In genomic region chr22:19169947-19170318, GRCh38 we compare ENCODE assay signal across 11 cellular contexts. TPM values are rescaled to one million over a fixed set of nuclear protein-coding genes. Genes with fewer than 3 reads are reported as not detected.
DNase-seq lines count a peak whose midpoint lies in the region; ATAC-seq and TF ChIP-seq lines count a peak whose summit lies in the region.
"Had no signal": no experiment of that assay in that cellular context is flagged by ENCODE, and none has a peak within 500 bp of the region (broad histone marks: within the 10 kb centered on the region; RNA-seq: fewer than 3 reads in every experiment).

No MANE protein-coding gene starts in this region.

- TF ChIP-seq CTCF in fibroblast of lung (conservative IDR thresholded peaks at IDR 0.05 in 1 of 2, IDR thresholded peaks at IDR 0.05 in 1 of 2; ENCODE audit: low read depth in 1 of 2, low read length in 2 of 2) = no peak
- TF ChIP-seq CTCF in smooth muscle cell (IDR thresholded peaks at IDR 0.05; ENCODE audit: borderline replicate concordance, insufficient read depth, poor library complexity, severe bottlenecking) = no peak
- TF ChIP-seq CTCF in RWPE1 (conservative IDR thresholded peaks at IDR 0.05; ENCODE audit: low read depth) = no peak

- H4K20me1 ChIP-seq in fibroblast of lung (ENCODE audit: control insufficient read depth, extremely low read depth, insufficient read depth, low read length) (no peaks in the 10 kb centered on the region), smooth muscle cell (ENCODE audit: low read depth) (peaks cover 17% of the 10 kb centered on the region)

- H3K79me2 ChIP-seq in fibroblast of lung (ENCODE audit: control insufficient read depth, insufficient read depth, low read length) = peaks cover 23% of the 10 kb centered on the region
- peaks cover 24% of the 10 kb centered on the region for H3K79me2 ChIP-seq in smooth muscle cell (ENCODE audit: low read depth)

- H3K36me3 Mint-ChIP-seq in activated CD4-positive, alpha-beta T cell treated with anti-CD3 and anti-CD28 coated beads, Interleukin-2, amount 10 ng/mL, durations not matched to agents 7 days and 5 days (ENCODE audit: low read depth) = peaks cover 3% of the 10 kb centered on the region
- H3K36me3 Mint-ChIP-seq in T-helper 17 cell (ENCODE audit: low read depth) = peaks cover 15% of the 10 kb centered on the region

- H3K4me1 Mint-ChIP-seq in activated CD4-positive, alpha-beta T cell treated with anti-CD3 and anti-CD28 coated beads, Interleukin-2, amount 10 ng/mL, durations not matched to agents 7 days and 5 days = peaks cover 43% of the 10 kb centered on the region
- peaks cover 32% of the 10 kb centered on the region for H3K4me1 Mint-ChIP-seq in T-helper 17 cell

- ATAC-seq in T-helper 17 cell = no peak
- ATAC-seq in HG02840 (IDR thresholded peaks at IDR 0.05; ENCODE audit: low FRiP score, unreplicated experiment) = no peak

- H3K4me1 ChIP-seq in fibroblast of lung (ENCODE audit: control insufficient read depth, extremely low read depth, insufficient read depth, low read length) (peaks cover 25% of the 10 kb centered on the region), smooth muscle cell (ENCODE audit: low read depth) (peaks cover 18% of the 10 kb centered on the region)

- H3K36me3 ChIP-seq in fibroblast of lung (ENCODE audit: control insufficient read depth, insufficient read depth, low read length) (no peaks in the 10 kb centered on the region), smooth muscle cell (ENCODE audit: low read depth) (no peaks in the 10 kb centered on the region)

- no peaks in the 10 kb centered on the region for H3K9me3 Mint-ChIP-seq in activated CD4-positive, alpha-beta T cell treated with anti-CD3 and anti-CD28 coated beads, Interleukin-2, amount 10 ng/mL, durations not matched to agents 7 days and 5 days

- H3K4me2 ChIP-seq in fibroblast of lung (ENCODE audit: extremely low read depth, insufficient read depth, low read length) (peak overlapping the region; percentile 84), smooth muscle cell (peak overlapping the region; percentile 81)

- peaks cover 44% of the 10 kb centered on the region for H3K27me3 Mint-ChIP-seq in activated CD4-positive, alpha-beta T cell treated with anti-CD3 and anti-CD28 coated beads, Interleukin-2, amount 10 ng/mL, durations not matched to agents 7 days and 5 days
- H3K27me3 Mint-ChIP-seq in T-helper 17 cell = peaks cover 41% of the 10 kb centered on the region

- H3K9ac ChIP-seq in fibroblast of lung (ENCODE audit: insufficient read depth, low read length) = no peak overlapping the region
- H3K9ac ChIP-seq in smooth muscle cell (ENCODE audit: low read depth) = no peak overlapping the region

- 67% methylated on average over 7 of the region's 7 CpGs for WGBS in smooth muscle cell (ENCODE audit: low lambda C conversion rate)

- no peak overlapping the region for H3K27ac ChIP-seq in fibroblast of lung (ENCODE audit: insufficient read depth, low read length)
- H3K27ac ChIP-seq in smooth muscle cell (ENCODE audit: low read depth) = no peak overlapping the region
- no peak overlapping the region for H3K27ac ChIP-seq in RWPE1

- H3K4me3 ChIP-seq in fibroblast of lung (replicated peaks in 1 of 4; ENCODE audit: control extremely low read depth in 1 of 4, insufficient read depth in 1 of 4, low read depth in 3 of 4, low read length in 4 of 4) (no peak overlapping the region), smooth muscle cell (peak overlapping the region; percentile 34)

- no peaks in the 10 kb centered on the region for H3F3A ChIP-seq in smooth muscle cell (ENCODE audit: low read depth)

- peak overlapping the region; percentile 92 for H3K27ac Mint-ChIP-seq in activated CD4-positive, alpha-beta T cell treated with anti-CD3 and anti-CD28 coated beads, Interleukin-2, amount 10 ng/mL, durations not matched to agents 7 days and 5 days
- H3K27ac Mint-ChIP-seq in T-helper 17 cell = peak overlapping the region; percentile 86

- POLR2A ChIA-PET in activated CD4-positive, alpha-beta T cell treated with anti-CD3 and anti-CD28 coated beads, Interleukin-2, amount 10 ng/mL, durations not matched to agents 7 days and 5 days (lab: Charles Lee) = no interaction called here
- POLR2A ChIA-PET in RWPE1 (lab: Yijun Ruan, JAX; ENCODE audit: low non-redundant PET) = no interaction called here

- H3K9me3 ChIP-seq in T-helper 17 cell (ENCODE audit: control insufficient read depth, low read length, poor library complexity, severe bottlenecking) = no peaks in the 10 kb centered on the region
- H3K9me3 ChIP-seq in fibroblast of lung (ENCODE audit: control insufficient read depth, insufficient read depth, low read depth, low read length) = no peaks in the 10 kb centered on the region
- H3K9me3 ChIP-seq in smooth muscle cell (replicated peaks; ENCODE audit: low read depth) = no peaks in the 10 kb centered on the region

- H2AFZ ChIP-seq in fibroblast of lung (ENCODE audit: low read length) (peak overlapping the region; percentile 33), smooth muscle cell (ENCODE audit: low read depth) (no peak overlapping the region)

- peak overlapping the region; percentile 90 for H3K4me3 Mint-ChIP-seq in activated CD4-positive, alpha-beta T cell treated with anti-CD3 and anti-CD28 coated beads, Interleukin-2, amount 10 ng/mL, durations not matched to agents 7 days and 5 days
- H3K4me3 Mint-ChIP-seq in T-helper 17 cell = no peak overlapping the region

- DNase-seq in activated CD4-positive, alpha-beta T cell treated with anti-CD3 and anti-CD28 coated beads, Interleukin-2, amount 10 ng/mL, durations not matched to agents 7 days and 5 days = no peak
- DNase-seq in activated CD4-positive, alpha-beta T cell treated with anti-CD3 and anti-CD28 coated beads, Interleukin-2, amount 50 U/mL, for 4 hours = no peak
- DNase-seq in T-helper 17 cell (no peak), fibroblast of lung (ENCODE audit: low read depth in 2 of 2) (no peak), smooth muscle cell (lab: John Stamatoyannopoulos, UW; ENCODE audit: unreplicated experiment) (no peak), RWPE1 (ENCODE audit: low spot score) (no peak), NCI-H146 (lab: John Stamatoyannopoulos, UW) (no peak)
- DNase-seq: ACHN had no signal

- CTCF ChIA-PET in activated CD4-positive, alpha-beta T cell treated with anti-CD3 and anti-CD28 coated beads, Interleukin-2, amount 10 ng/mL, durations not matched to agents 7 days and 5 days (lab: Charles Lee) = interaction anchor here (2.1 kb wide), 1 partner anchor 25 kb away, joined by 8 read pairs; the partner anchor contains the start of gene ESS2
- CTCF ChIA-PET in RWPE1 (lab: Yijun Ruan, JAX) = no interaction called here

- H3K27me3 ChIP-seq in fibroblast of lung (ENCODE audit: control insufficient read depth, insufficient read depth, low read length) (peaks cover 16% of the 10 kb centered on the region), smooth muscle cell (ENCODE audit: low read depth) (peaks cover 48% of the 10 kb centered on the region)

RNA-seq across cellular contexts. Expression of gene SLC25A1, which starts 8.6 kb away (rescaled TPM):
- total RNA-seq in activated CD4-positive, alpha-beta T cell treated with anti-CD3 and anti-CD28 coated beads, Interleukin-2, amount 10 ng/mL, durations not matched to agents 7 days and 5 days = 10 to 100 TPM; 40.4 to 49.2 TPM
- total RNA-seq in T-helper 17 cell (10 to 100 TPM; 18.4 to 21.3 TPM), fibroblast of lung (72.2 and 161 TPM in 2 replicates), smooth muscle cell (56.5 and 75.6 TPM in 2 replicates)
- polyA plus RNA-seq in fibroblast of lung (44.3 and 56.1 TPM in 2 replicates), smooth muscle cell (182 and 204 TPM in 2 replicates)
- 128 and 154 TPM in 2 replicates for polyA plus RNA-seq in fibroblast of lung (2012)
- 154 and 206 TPM in 2 replicates for polyA minus RNA-seq in fibroblast of lung (ENCODE audit: low replicate concordance)

RNA-seq across cellular contexts. Expression of gene GSC2, which starts 19.8 kb away (rescaled TPM):
- not detected for total RNA-seq in activated CD4-positive, alpha-beta T cell treated with anti-CD3 and anti-CD28 coated beads, Interleukin-2, amount 10 ng/mL, durations not matched to agents 7 days and 5 days
- total RNA-seq in T-helper 17 cell (not detected), fibroblast of lung (not detected in 2 replicates), smooth muscle cell (not detected in 2 replicates)
- polyA plus RNA-seq in fibroblast of lung (not detected in 2 replicates), smooth muscle cell (not detected in 2 replicates)
- polyA plus RNA-seq in fibroblast of lung (2012) = not detected in 2 replicates
- not detected in 2 replicates for polyA minus RNA-seq in fibroblast of lung (ENCODE audit: low replicate concordance)
- total RNA-seq: HT1080, renal cortical epithelial cell had no signal

RNA-seq across cellular contexts. Expression of gene ESS2, which starts 25.5 kb away (rescaled TPM):
- 10 to 100 TPM; 17.9 to 18.5 TPM for total RNA-seq in activated CD4-positive, alpha-beta T cell treated with anti-CD3 and anti-CD28 coated beads, Interleukin-2, amount 10 ng/mL, durations not matched to agents 7 days and 5 days
- total RNA-seq in T-helper 17 cell (10 to 100 TPM; 34.7 to 46.5 TPM), fibroblast of lung (5.4 and 6.2 TPM in 2 replicates), smooth muscle cell (9.2 and 14.8 TPM in 2 replicates)
- polyA plus RNA-seq in fibroblast of lung (7.5 and 9.5 TPM in 2 replicates), smooth muscle cell (12.9 and 18.2 TPM in 2 replicates)
- polyA plus RNA-seq in fibroblast of lung (2012) = 10.5 and 15.1 TPM in 2 replicates
- 6.1 and 6.8 TPM in 2 replicates for polyA minus RNA-seq in fibroblast of lung (ENCODE audit: low replicate concordance)

RNA-seq across cellular contexts. Expression of gene TSSK2, which starts 38.8 kb away (rescaled TPM):
- total RNA-seq in activated CD4-positive, alpha-beta T cell treated with anti-CD3 and anti-CD28 coated beads, Interleukin-2, amount 10 ng/mL, durations not matched to agents 7 days and 5 days = not detected
- total RNA-seq in T-helper 17 cell = under 1 TPM; 0.20 to 0.29 TPM
- total RNA-seq in fibroblast of lung = not detected in 2 replicates
- polyA plus RNA-seq in fibroblast of lung = not detected in 2 replicates
- not detected in 2 replicates for polyA plus RNA-seq in fibroblast of lung (2012)
- not detected in 2 replicates for polyA minus RNA-seq in fibroblast of lung (ENCODE audit: low replicate concordance)
- total RNA-seq in smooth muscle cell = not detected in 2 replicates
- polyA plus RNA-seq in smooth muscle cell = not detected in 2 replicates
- total RNA-seq: HT1080, renal cortical epithelial cell had no signal

RNA-seq across cellular contexts. Expression of gene DGCR2, which starts 47.7 kb away (rescaled TPM):
- total RNA-seq in activated CD4-positive, alpha-beta T cell treated with anti-CD3 and anti-CD28 coated beads, Interleukin-2, amount 10 ng/mL, durations not matched to agents 7 days and 5 days = 10 to 100 TPM; 38.7 to 39.0 TPM
- total RNA-seq in T-helper 17 cell (10 to 100 TPM; 37.7 TPM), fibroblast of lung (36.2 and 39.5 TPM in 2 replicates), smooth muscle cell (29.0 and 46.7 TPM in 2 replicates)
- polyA plus RNA-seq in fibroblast of lung (34.3 and 41.5 TPM in 2 replicates), smooth muscle cell (53.2 and 54.7 TPM in 2 replicates)
- 35.2 and 35.7 TPM in 2 replicates for polyA plus RNA-seq in fibroblast of lung (2012)
- polyA minus RNA-seq in fibroblast of lung (ENCODE audit: low replicate concordance) = 99.5 and 137 TPM in 2 replicates
